ENCODE assay signal across 36 cellular contexts in genomic region chr6:129516787-129517186, GRCh38.
"Had no signal": no experiment of that assay in that cellular context is flagged by ENCODE, and none has a peak within 500 bp of the region (broad histone marks: within the 10 kb centered on the region; RNA-seq: fewer than 3 reads in every experiment).

No MANE protein-coding gene starts in this region.

- H3K27ac Mint-ChIP-seq: activated B cell treated with CpG ODN at 0.5 μM for 24 hours; activated CD4-positive, alpha-beta memory T cell treated with anti-CD3 and anti-CD28 coated beads for 36 hours; activated naive CD4-positive, alpha-beta T cell treated with anti-CD3 and anti-CD28 coated beads, Interleukin-2, amount 10 ng/mL, durations not matched to agents 7 days and 5 days; activated naive CD8-positive, alpha-beta T cell; activated naive CD8-positive, alpha-beta T cell treated with anti-CD3 and anti-CD28 coated beads, Interleukin-2, amount 50 U/mL, for 24 hours had no signal

- DNase-seq: activated B cell treated with CpG ODN at 0.5 μM for 24 hours; activated CD4-positive, alpha-beta memory T cell treated with anti-CD3 and anti-CD28 coated beads for 36 hours; activated CD4-positive, alpha-beta T cell treated with anti-CD3 and anti-CD28 coated beads for 4 hours; activated CD4-positive, alpha-beta T cell treated with anti-CD3 and anti-CD28 coated beads, Interleukin-2, amount 50 U/mL, for 1 hour; activated CD4-positive, CD25-positive, alpha-beta regulatory T cell treated with anti-CD3 and anti-CD28 coated beads, Interleukin-2, amount 50 U/mL, for 72 hours; activated CD8-positive, alpha-beta memory T cell treated with anti-CD3 and anti-CD28 coated beads, Interleukin-2, amount 50 U/mL, for 4 hours; activated effector memory CD4-positive, alpha-beta T cell treated with Interleukin-2 at 50 U/mL for 16 hours; activated naive CD4-positive, alpha-beta T cell treated with anti-CD3 and anti-CD28 coated beads, Interleukin-2, amount 10 ng/mL, durations not matched to agents 7 days and 5 days; activated naive CD8-positive, alpha-beta T cell treated with anti-CD3 and anti-CD28 coated beads, Interleukin-2, amount 50 U/mL, for 24 hours; activated T-cell treated with anti-CD3 and anti-CD28 coated beads for 4 hours; activated T-cell treated with anti-CD3 and anti-CD28 coated beads, Interleukin-2, amount 50 U/mL, for 48 hours; anterior cingulate cortex; caudate nucleus; cerebellar nuclear complex; MM.1S; MV-4-11; NCI-H1092; NCI-H1436; NCI-H1694; NCI-H1930; NCI-H2081 treated with DMSO at 0.1 percent for 48 hours; NCI-H226; NCI-H510A; NCI-H526; NCI-H748 treated with DMSO at 0.1 percent for 48 hours; NK-92 treated with Interleukin-12 subunit alpha and Interleukin-12 subunit beta, amount 100 ng/mL, for 24 hours; PC-3; Peyer's patch; RPMI8226; SIG-M5; SW 1271; T-helper 1 cell; T-helper 2 cell; T-helper 9 cell had no signal

- H3K27me3 Mint-ChIP-seq: activated B cell treated with CpG ODN at 0.5 μM for 24 hours; activated CD4-positive, alpha-beta memory T cell treated with anti-CD3 and anti-CD28 coated beads for 36 hours; activated naive CD4-positive, alpha-beta T cell treated with anti-CD3 and anti-CD28 coated beads, Interleukin-2, amount 10 ng/mL, durations not matched to agents 7 days and 5 days; activated naive CD8-positive, alpha-beta T cell; activated naive CD8-positive, alpha-beta T cell treated with anti-CD3 and anti-CD28 coated beads, Interleukin-2, amount 50 U/mL, for 24 hours; brain had no signal

- H3K4me1 Mint-ChIP-seq: activated B cell treated with CpG ODN at 0.5 μM for 24 hours; activated naive CD4-positive, alpha-beta T cell treated with anti-CD3 and anti-CD28 coated beads, Interleukin-2, amount 10 ng/mL, durations not matched to agents 7 days and 5 days had no signal

- H3K36me3 Mint-ChIP-seq: activated CD4-positive, alpha-beta memory T cell treated with anti-CD3 and anti-CD28 coated beads for 36 hours; activated naive CD4-positive, alpha-beta T cell treated with anti-CD3 and anti-CD28 coated beads, Interleukin-2, amount 10 ng/mL, durations not matched to agents 7 days and 5 days had no signal

- H3K4me3 Mint-ChIP-seq: activated B cell treated with CpG ODN at 0.5 μM for 24 hours; activated CD4-positive, alpha-beta memory T cell treated with anti-CD3 and anti-CD28 coated beads for 36 hours; activated naive CD4-positive, alpha-beta T cell treated with anti-CD3 and anti-CD28 coated beads, Interleukin-2, amount 10 ng/mL, durations not matched to agents 7 days and 5 days; activated naive CD8-positive, alpha-beta T cell; activated naive CD8-positive, alpha-beta T cell treated with anti-CD3 and anti-CD28 coated beads, Interleukin-2, amount 50 U/mL, for 24 hours; brain had no signal

- H3K9me3 Mint-ChIP-seq: activated B cell treated with CpG ODN at 0.5 μM for 24 hours; activated CD4-positive, alpha-beta memory T cell treated with anti-CD3 and anti-CD28 coated beads for 36 hours; activated naive CD4-positive, alpha-beta T cell treated with anti-CD3 and anti-CD28 coated beads, Interleukin-2, amount 10 ng/mL, durations not matched to agents 7 days and 5 days; activated naive CD8-positive, alpha-beta T cell treated with anti-CD3 and anti-CD28 coated beads, Interleukin-2, amount 50 U/mL, for 24 hours; brain had no signal
